In the genomic region with DNA sequence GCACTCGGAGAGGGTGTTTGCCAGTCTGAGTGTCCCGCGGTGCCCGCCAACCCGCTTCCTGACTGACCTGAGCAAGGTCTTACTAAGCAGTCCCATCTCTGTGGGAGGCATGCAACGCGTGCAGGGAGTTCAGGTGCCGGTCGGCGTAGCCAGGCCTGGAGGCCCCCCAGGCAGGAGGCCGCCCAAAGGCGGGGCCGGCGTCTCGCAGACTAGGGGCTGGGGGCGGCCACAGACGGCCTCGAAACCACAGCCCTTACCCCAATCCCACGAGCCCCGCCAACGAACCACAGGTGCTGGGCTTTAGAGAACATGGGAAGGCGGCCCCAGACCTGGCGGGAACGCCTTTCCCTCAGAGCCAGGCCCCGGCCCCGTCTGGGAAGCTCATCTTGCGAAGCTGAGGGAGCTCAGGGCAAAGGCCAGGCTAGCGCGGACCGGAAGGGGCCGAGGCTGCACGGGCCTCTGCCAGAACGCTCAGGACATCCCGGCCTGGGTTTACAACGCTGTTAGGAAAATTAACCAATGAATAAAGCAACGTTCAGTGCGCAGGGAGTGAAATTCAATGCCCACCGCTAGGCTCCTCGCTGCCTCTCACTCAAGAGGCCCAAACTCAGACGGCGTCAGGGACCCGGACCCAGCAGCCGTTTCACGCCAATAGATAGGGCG, we compare ENCODE assay signal across 8 cellular contexts. TPM values are rescaled to one million over a fixed set of nuclear protein-coding genes. Genes with fewer than 3 reads are reported as not detected.
DNase-seq lines count a peak whose midpoint lies in the region; ATAC-seq and TF ChIP-seq lines count a peak whose summit lies in the region.

No MANE protein-coding gene starts in this region.

- H3K27me3 ChIP-seq in breast epithelium: no peaks in the 10 kb centered on the region

- peak in 1 of 3 donors; percentile 15 for TF ChIP-seq CTCF in breast epithelium (IDR thresholded peaks at IDR 0.05)

- H3K36me3 ChIP-seq in breast epithelium: no peaks in the 10 kb centered on the region

- peak; percentile 90 for TF ChIP-seq POLR2A in breast epithelium (IDR thresholded peaks at IDR 0.05)

- ATAC-seq in HG03108 (IDR thresholded peaks at IDR 0.05; ENCODE audit: unreplicated experiment) (peak; percentile 22), left lobe of liver (peak; percentile 60)

- intact Hi-C loops in breast epithelium (cut with DNase I; ENCODE audit: low total_unique reads): no loop called here

- no peaks in the 10 kb centered on the region for H3K9me3 ChIP-seq in breast epithelium

- peak overlapping the region; percentile 96 to 99 for H3K27ac ChIP-seq in breast epithelium

- peaks cover 10 to 28% of the 10 kb centered on the region in 2 donors for H3K4me1 ChIP-seq in breast epithelium

- peak overlapping the region; percentile 71 to 85 (median 76) for H3K4me3 ChIP-seq in breast epithelium

- DNase-seq in NOMO-1 treated with dmso at 0.1 percent for 144 hours (lab: John Stamatoyannopoulos, UW; ENCODE audit: unreplicated experiment): peak; percentile 55
- DNase-seq in NOMO-1 treated with DMSO at 0.1 percent for 48 hours (lab: John Stamatoyannopoulos, UW; ENCODE audit: unreplicated experiment): no peak
- DNase-seq in SW480 (ENCODE audit: low spot score): peak; percentile 45
- peak; percentile 58 to 74 for DNase-seq in breast epithelium (ENCODE audit: low spot score in 2 of 2)
- DNase-seq in left lobe of liver (ENCODE audit: low spot score): peak; percentile 93
- DNase-seq in stimulated activated CD4-positive, alpha-beta T cell treated with anti-CD3 and anti-CD28 coated beads, TNF-alpha, amount 100 ng/mL, for 48 hours (ENCODE audit: low read depth in 3 of 3): peak; percentile 44 to 63 (median 50)
- no peak for DNase-seq in HT-29 (ENCODE audit: low spot score)

RNA-seq across cellular contexts. Expression of a gene that starts 2.1 kb away (rescaled TPM):
- total RNA-seq in breast epithelium: 10 to 100 TPM in 2 of 3 donors, 1 to 10 TPM in 1; 2.9 to 16.7 (median 14.4) TPM
- total RNA-seq in left lobe of liver: 6.3 TPM
- 43.7 and 46.8 TPM in 2 replicates for total RNA-seq in HT-29 (2014; rRNA removed; shearing (Covaris generic))

RNA-seq across cellular contexts. Expression of a gene that starts 26.6 kb away (rescaled TPM):
- 10 to 100 TPM in 2 of 3 donors, 1 to 10 TPM in 1; 5.3 to 45.7 (median 29.5) TPM for total RNA-seq in breast epithelium
- total RNA-seq in left lobe of liver: 252 TPM
- total RNA-seq in HT-29 (2014; rRNA removed; shearing (Covaris generic)): 2.2 and 3.0 TPM in 2 replicates

RNA-seq across cellular contexts. Expression of a gene that starts 36.2 kb away (rescaled TPM):
- total RNA-seq in breast epithelium (10 to 100 TPM; 13.3 to 15.4 (median 14.0) TPM), left lobe of liver (8.7 TPM)
- total RNA-seq in HT-29 (2014; rRNA removed; shearing (Covaris generic)): 4.8 and 9.5 TPM in 2 replicates

RNA-seq across cellular contexts. Expression of a gene that starts 48.4 kb away (rescaled TPM):
- total RNA-seq in breast epithelium (not detected), left lobe of liver (0.60 TPM)
- total RNA-seq in HT-29 (2014; rRNA removed; shearing (Covaris generic)): not detected in 2 replicates

Comparison
In these comparisons a context has a peak if more than half of its experiments do, and no peak if none do; other contexts are left out.
1. DNase-seq: peak in NOMO-1 treated with dmso at 0.1 percent for 144 hours (single experiment), SW480 (single experiment), breast epithelium (2 of 2), left lobe of liver (single experiment) and stimulated activated CD4-positive, alpha-beta T cell treated with anti-CD3 and anti-CD28 coated beads, TNF-alpha, amount 100 ng/mL, for 48 hours (3 of 3); none in NOMO-1 treated with DMSO at 0.1 percent for 48 hours (single experiment) and HT-29 (single experiment).